ENCODE assay signal across 8 cellular contexts in the genomic region with DNA sequence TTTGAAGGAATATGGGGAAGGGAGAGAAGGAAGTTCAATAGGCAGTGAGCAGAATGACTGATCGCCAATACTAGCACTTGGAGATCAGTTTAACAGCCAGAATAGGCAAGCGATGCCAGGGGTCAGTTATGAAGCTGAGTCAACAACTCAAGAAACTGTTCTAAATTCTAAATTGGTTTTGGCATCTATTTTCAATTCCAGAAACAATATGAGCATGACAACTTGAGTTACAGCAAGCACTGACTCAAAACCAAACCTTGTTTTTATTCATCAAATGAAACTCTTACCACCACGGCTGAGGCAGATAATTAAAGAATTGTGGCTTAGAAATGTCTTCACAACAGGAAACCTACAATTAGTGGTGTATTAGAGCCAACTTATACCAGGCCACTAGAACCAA.
DNase-seq lines count a peak whose midpoint lies in the region; ATAC-seq and TF ChIP-seq lines count a peak whose summit lies in the region.

No MANE protein-coding gene starts in this region.

- H3K9me3 ChIP-seq in tibial nerve = no peaks in the 10 kb centered on the region

- no peak for TF ChIP-seq POLR2A in tibial nerve (IDR thresholded peaks at IDR 0.05)

- 10 to 13% methylated on average over 3 of the region's 3 CpGs for WGBS in tibial nerve, 2 donors
- WGBS in mesendoderm (ENCODE audit: extremely low coverage, insufficient coverage, low lambda C conversion rate) = no CpG with 5 or more reads among the region's 3 CpGs

- no peak overlapping the region for H3K56ac ChIP-seq in mesendoderm (ENCODE audit: low read length)

- no peak overlapping the region for H3K4ac ChIP-seq in mesendoderm (ENCODE audit: low read depth, low read length)

- H3K4me1 ChIP-seq in tibial nerve (peaks cover 0 to 24% (median 5%) of the 10 kb centered on the region in 4 donors), mesendoderm (ENCODE audit: control insufficient read depth, low read depth, low read length) (no peaks in the 10 kb centered on the region)

- DNase-seq in GM20000 (ENCODE audit: low spot score) (peak; percentile 52), dedifferentiated amniotic fluid mesenchymal stem cell (ENCODE audit: extremely low spot score) (peak; percentile 51), tibial nerve (ENCODE audit: low spot score in 2 of 2) (no peak), NCI-H1092 (lab: John Stamatoyannopoulos, UW) (no peak), NCI-H146 treated with DMSO at 0.1 percent for 48 hours (lab: John Stamatoyannopoulos, UW; ENCODE audit: unreplicated experiment) (no peak), mesendoderm (no peak)

- peak overlapping the region; percentile 64 for H3K4me3 ChIP-seq in GM08714 (ENCODE audit: low read length)
- H3K4me3 ChIP-seq in tibial nerve = peak overlapping the region in 1 of 4 donors; percentile 18
- no peak overlapping the region for H3K4me3 ChIP-seq in mesendoderm (ENCODE audit: low read length)

- H3K23ac ChIP-seq in mesendoderm (ENCODE audit: low read length) = no peak overlapping the region

- H3K4me2 ChIP-seq in mesendoderm (ENCODE audit: low read length) = no peak overlapping the region

- no peak overlapping the region for H2BK120ac ChIP-seq in mesendoderm (ENCODE audit: low read depth, low read length)

- peak overlapping the region in 3 of 4 donors; percentile 53 to 76 (median 71) for H3K27ac ChIP-seq in tibial nerve
- no peak overlapping the region for H3K27ac ChIP-seq in mesendoderm (ENCODE audit: low read depth, low read length)

- no peaks in the 10 kb centered on the region for H3K79me2 ChIP-seq in mesendoderm (ENCODE audit: control insufficient read depth, insufficient read depth, low read length)

- TF ChIP-seq EP300 in tibial nerve (IDR thresholded peaks at IDR 0.05) = no peak

- H4K8ac ChIP-seq in mesendoderm (ENCODE audit: low read depth, low read length) = no peak overlapping the region

- no peaks in the 10 kb centered on the region for H3K27me3 ChIP-seq in tibial nerve
- H3K27me3 ChIP-seq in mesendoderm (ENCODE audit: insufficient read depth, low read length, poor library complexity) = no peaks in the 10 kb centered on the region

- H3K36me3 ChIP-seq in tibial nerve (peaks cover 0 to 3% (median 0%) of the 10 kb centered on the region in 3 donors), mesendoderm (ENCODE audit: control insufficient read depth, insufficient read depth, low read length) (no peaks in the 10 kb centered on the region)

- no peak for TF ChIP-seq CTCF in GM20000 (IDR thresholded peaks at IDR 0.05; ENCODE audit: extremely low read depth, missing control alignments)
- TF ChIP-seq CTCF in tibial nerve (IDR thresholded peaks at IDR 0.05) = no peak

- H3K79me1 ChIP-seq in mesendoderm (ENCODE audit: low read length) = no peaks in the 10 kb centered on the region

- no peak overlapping the region for H2AK5ac ChIP-seq in mesendoderm (ENCODE audit: low read length)

- H2BK15ac ChIP-seq in mesendoderm (replicated peaks; ENCODE audit: low read depth) = no peak overlapping the region

- no peak overlapping the region for H3K9ac ChIP-seq in mesendoderm (ENCODE audit: low read length)

- no peak overlapping the region for H4K5ac ChIP-seq in mesendoderm (ENCODE audit: low read length)

- no peak overlapping the region for H3K18ac ChIP-seq in mesendoderm (ENCODE audit: low read length)

- ATAC-seq in HG03469 (IDR thresholded peaks at IDR 0.05; ENCODE audit: unreplicated experiment) = peak; percentile 83

- H2BK5ac ChIP-seq in mesendoderm (ENCODE audit: low read length) = no peak overlapping the region

Comparison
In these comparisons a context has a peak if more than half of its experiments do, and no peak if none do; other contexts are left out.
1. DNase-seq: peak in GM20000 (single experiment) and dedifferentiated amniotic fluid mesenchymal stem cell (single experiment); none in tibial nerve (0 of 2), NCI-H1092 (single experiment), NCI-H146 treated with DMSO at 0.1 percent for 48 hours (single experiment) and mesendoderm (single experiment).